9 cellular contexts compared by ENCODE assay signal in genomic region chr4:29423836-29424721, GRCh38.
DNase-seq lines count a peak whose midpoint lies in the region; ATAC-seq and TF ChIP-seq lines count a peak whose summit lies in the region.
"Had no signal": no experiment of that assay in that cellular context is flagged by ENCODE, and none has a peak within 500 bp of the region (broad histone marks: within the 10 kb centered on the region; RNA-seq: fewer than 3 reads in every experiment).

No MANE protein-coding gene starts in this region.

- CTCF ChIA-PET in naive thymus-derived CD4-positive, alpha-beta T cell (lab: Charles Lee): no interaction called here

- no peaks in the 10 kb centered on the region for H3K27me3 Mint-ChIP-seq in naive thymus-derived CD4-positive, alpha-beta T cell
- H3K27me3 Mint-ChIP-seq: central memory CD8-positive, alpha-beta T cell had no signal

- TF ChIP-seq POLR2A in tibial nerve (IDR thresholded peaks at IDR 0.05): no peak

- no peak overlapping the region for H3K9ac ChIP-seq in smooth muscle cell (ENCODE audit: low read depth)

- WGBS in smooth muscle cell (ENCODE audit: low lambda C conversion rate): 44% methylated on average over 7 of the region's 7 CpGs
- 69 to 76% methylated on average over 7 of the region's 7 CpGs for WGBS in tibial nerve, 2 donors

- no peaks in the 10 kb centered on the region for H3K36me3 Mint-ChIP-seq in naive thymus-derived CD4-positive, alpha-beta T cell

- H3K27ac Mint-ChIP-seq in naive thymus-derived CD4-positive, alpha-beta T cell: no peak overlapping the region

- TF ChIP-seq CTCF in fibroblast of the aortic adventitia (IDR thresholded peaks at IDR 0.05; ENCODE audit: insufficient read depth, low read length) (no peak), smooth muscle cell (IDR thresholded peaks at IDR 0.05; ENCODE audit: borderline replicate concordance, insufficient read depth, poor library complexity, severe bottlenecking) (no peak), tibial nerve (IDR thresholded peaks at IDR 0.05) (no peak)

- H3K4me1 ChIP-seq in smooth muscle cell (ENCODE audit: low read depth) (peaks cover 8% of the 10 kb centered on the region), tibial nerve (no peaks in the 10 kb centered on the region)
- H3K4me1 ChIP-seq in naive thymus-derived CD4-positive, alpha-beta T cell (ENCODE audit: control insufficient read depth in 2 of 2, insufficient read depth in 2 of 2, low read length in 2 of 2): no peaks in the 10 kb centered on the region

- peaks cover 4% of the 10 kb centered on the region for H3F3A ChIP-seq in smooth muscle cell (ENCODE audit: low read depth)

- H3K27me3 ChIP-seq in smooth muscle cell (ENCODE audit: low read depth): no peaks in the 10 kb centered on the region
- no peaks in the 10 kb centered on the region for H3K27me3 ChIP-seq in tibial nerve
- H3K27me3 ChIP-seq in naive thymus-derived CD4-positive, alpha-beta T cell (ENCODE audit: control insufficient read depth in 2 of 2, insufficient read depth in 2 of 2, low read length in 2 of 2): no peaks in the 10 kb centered on the region

- no peak for TF ChIP-seq EP300 in tibial nerve (IDR thresholded peaks at IDR 0.05)

- peak overlapping the region; percentile 58 for H2AFZ ChIP-seq in smooth muscle cell (ENCODE audit: low read depth)

- H3K79me2 ChIP-seq in smooth muscle cell (ENCODE audit: low read depth): no peaks in the 10 kb centered on the region

- H3K27ac ChIP-seq in smooth muscle cell (ENCODE audit: low read depth) (peak overlapping the region; percentile 71), tibial nerve (no peak overlapping the region)
- H3K27ac ChIP-seq in naive thymus-derived CD4-positive, alpha-beta T cell (ENCODE audit: low read depth, low read length): no peak overlapping the region

- no peaks in the 10 kb centered on the region for H3K4me1 Mint-ChIP-seq in naive thymus-derived CD4-positive, alpha-beta T cell
- H3K4me1 Mint-ChIP-seq: central memory CD8-positive, alpha-beta T cell had no signal

- H3K36me3 ChIP-seq in smooth muscle cell (ENCODE audit: low read depth): no peaks in the 10 kb centered on the region
- H3K36me3 ChIP-seq in tibial nerve: no peaks in the 10 kb centered on the region
- no peaks in the 10 kb centered on the region for H3K36me3 ChIP-seq in naive thymus-derived CD4-positive, alpha-beta T cell (ENCODE audit: control insufficient read depth in 2 of 3, insufficient read depth in 3 of 3, low read length in 3 of 3)

- H3K9me3 Mint-ChIP-seq in naive thymus-derived CD4-positive, alpha-beta T cell: peaks cover 0 to 27% (median 4%) of the 10 kb centered on the region in 11 donors

- no peaks in the 10 kb centered on the region for H4K20me1 ChIP-seq in smooth muscle cell (ENCODE audit: low read depth)

- H3K4me3 Mint-ChIP-seq in naive thymus-derived CD4-positive, alpha-beta T cell: no peak overlapping the region
- H3K4me3 Mint-ChIP-seq: central memory CD8-positive, alpha-beta T cell had no signal

- intact Hi-C loops in naive thymus-derived CD4-positive, alpha-beta T cell (cut with micrococcal nuclease): no loop called here

- no peaks in the 10 kb centered on the region for H3K9me3 ChIP-seq in smooth muscle cell (replicated peaks; ENCODE audit: low read depth)
- H3K9me3 ChIP-seq in tibial nerve: no peaks in the 10 kb centered on the region
- no peaks in the 10 kb centered on the region for H3K9me3 ChIP-seq in naive thymus-derived CD4-positive, alpha-beta T cell (ENCODE audit: control insufficient read depth in 2 of 3, low read length in 3 of 3)

- no peak for ATAC-seq in naive thymus-derived CD4-positive, alpha-beta T cell

- no peak overlapping the region for H3K4me3 ChIP-seq in fibroblast of the aortic adventitia (ENCODE audit: low read depth, low read length)
- H3K4me3 ChIP-seq in smooth muscle cell: peak overlapping the region; percentile 6
- H3K4me3 ChIP-seq in tibial nerve: no peak overlapping the region
- no peak overlapping the region for H3K4me3 ChIP-seq in naive thymus-derived CD4-positive, alpha-beta T cell (ENCODE audit: low read length)

- peak; percentile 63 for DNase-seq in H4 (ENCODE audit: low spot score)
- peak; percentile 4 for DNase-seq in SHP77 treated with DMSO at 0.1 percent for 48 hours (lab: John Stamatoyannopoulos, UW)
- peak; percentile 51 for DNase-seq in fibroblast of the aortic adventitia (ENCODE audit: low read depth)
- no peak for DNase-seq in smooth muscle cell (lab: John Stamatoyannopoulos, UW; ENCODE audit: unreplicated experiment)
- no peak for DNase-seq in tibial nerve (ENCODE audit: low spot score in 2 of 2)
- no peak for DNase-seq in naive thymus-derived CD4-positive, alpha-beta T cell
- DNase-seq in NCI-H1436 (lab: John Stamatoyannopoulos, UW): no peak
- DNase-seq: NCI-H345 had no signal

- POLR2A ChIA-PET in naive thymus-derived CD4-positive, alpha-beta T cell (lab: Charles Lee): interaction anchor here (0.6 kb wide), 1 partner anchor 74 kb away, joined by 3 read pairs; no protein-coding TSS in a partner anchor

- peak overlapping the region; percentile 32 for H3K4me2 ChIP-seq in smooth muscle cell

Comparison
In these comparisons a context has a peak if more than half of its experiments do, and no peak if none do; other contexts are left out.
1. DNase-seq: peak in H4 (single experiment), SHP77 treated with DMSO at 0.1 percent for 48 hours (single experiment) and fibroblast of the aortic adventitia (single experiment); none in smooth muscle cell (single experiment), tibial nerve (0 of 2), naive thymus-derived CD4-positive, alpha-beta T cell (0 of 9) and NCI-H1436 (single experiment).